ENCODE assay signal across 3 cellular contexts in genomic region chr6:34462010-34462409, GRCh38.
TF ChIP-seq lines count a peak whose summit lies in the region.

No MANE protein-coding gene starts in this region.

TF ChIP-seq in SK-N-SH, 30 proteins besides CTCF, POLR2A, EP300 and RAD21:
- TF ChIP-seq PBX3 (IDR thresholded peaks at IDR 0.05) (no peak), SMC3 (IDR thresholded peaks at IDR 0.05; ENCODE audit: low read depth, low read length) (no peak), TEAD4 (IDR thresholded peaks at IDR 0.05; ENCODE audit: borderline replicate concordance, insufficient read depth) (no peak), GABPA (IDR thresholded peaks at IDR 0.05; ENCODE audit: low read depth) (no peak), CHD2 (IDR thresholded peaks at IDR 0.05; ENCODE audit: low read length, partially characterized antibody) (no peak), MEF2A (IDR thresholded peaks at IDR 0.05; ENCODE audit: borderline replicate concordance, low read depth) (no peak), YY1 (IDR thresholded peaks at IDR 0.05; ENCODE audit: low read depth) (no peak), TAF1 (IDR thresholded peaks at IDR 0.05; ENCODE audit: borderline replicate concordance, low read depth, low read length) (no peak)

TF ChIP-seq in SK-N-SH treated with all-trans-retinoic acid at 6 μM for 48 hours, 23 proteins besides CTCF, POLR2A, EP300 and RAD21 (continued from another document):
- no peak for TF ChIP-seq RARB (CRISPR knock-in tag; IDR thresholded peaks at IDR 0.05)
- no peak for TF ChIP-seq ZNF8 (CRISPR knock-in tag; IDR thresholded peaks at IDR 0.05)
- TF ChIP-seq ZFP30 (CRISPR knock-in tag; IDR thresholded peaks at IDR 0.05): no peak
- no peak for TF ChIP-seq TOX (CRISPR knock-in tag; IDR thresholded peaks at IDR 0.05; ENCODE audit: borderline replicate concordance)

TF ChIP-seq in GM23338, 12 proteins besides CTCF, POLR2A, EP300 and RAD21 (continued from another document):
- no peak for TF ChIP-seq EZH2 (IDR thresholded peaks at IDR 0.05; ENCODE audit: low read depth, unreplicated experiment)
- TF ChIP-seq, protein P1, sequence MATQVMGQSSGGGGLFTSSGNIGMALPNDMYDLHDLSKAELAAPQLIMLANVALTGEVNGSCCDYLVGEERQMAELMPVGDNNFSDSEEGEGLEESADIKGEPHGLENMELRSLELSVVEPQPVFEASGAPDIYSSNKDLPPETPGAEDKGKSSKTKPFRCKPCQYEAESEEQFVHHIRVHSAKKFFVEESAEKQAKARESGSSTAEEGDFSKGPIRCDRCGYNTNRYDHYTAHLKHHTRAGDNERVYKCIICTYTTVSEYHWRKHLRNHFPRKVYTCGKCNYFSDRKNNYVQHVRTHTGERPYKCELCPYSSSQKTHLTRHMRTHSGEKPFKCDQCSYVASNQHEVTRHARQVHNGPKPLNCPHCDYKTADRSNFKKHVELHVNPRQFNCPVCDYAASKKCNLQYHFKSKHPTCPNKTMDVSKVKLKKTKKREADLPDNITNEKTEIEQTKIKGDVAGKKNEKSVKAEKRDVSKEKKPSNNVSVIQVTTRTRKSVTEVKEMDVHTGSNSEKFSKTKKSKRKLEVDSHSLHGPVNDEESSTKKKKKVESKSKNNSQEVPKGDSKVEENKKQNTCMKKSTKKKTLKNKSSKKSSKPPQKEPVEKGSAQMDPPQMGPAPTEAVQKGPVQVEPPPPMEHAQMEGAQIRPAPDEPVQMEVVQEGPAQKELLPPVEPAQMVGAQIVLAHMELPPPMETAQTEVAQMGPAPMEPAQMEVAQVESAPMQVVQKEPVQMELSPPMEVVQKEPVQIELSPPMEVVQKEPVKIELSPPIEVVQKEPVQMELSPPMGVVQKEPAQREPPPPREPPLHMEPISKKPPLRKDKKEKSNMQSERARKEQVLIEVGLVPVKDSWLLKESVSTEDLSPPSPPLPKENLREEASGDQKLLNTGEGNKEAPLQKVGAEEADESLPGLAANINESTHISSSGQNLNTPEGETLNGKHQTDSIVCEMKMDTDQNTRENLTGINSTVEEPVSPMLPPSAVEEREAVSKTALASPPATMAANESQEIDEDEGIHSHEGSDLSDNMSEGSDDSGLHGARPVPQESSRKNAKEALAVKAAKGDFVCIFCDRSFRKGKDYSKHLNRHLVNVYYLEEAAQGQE (IDR thresholded peaks at IDR 0.05; ENCODE audit: unreplicated experiment): no peak
- no peak for TF ChIP-seq EZH2phosphoT487 (IDR thresholded peaks at IDR 0.05; ENCODE audit: unreplicated experiment)
- no peak for TF ChIP-seq JUNB (IDR thresholded peaks at IDR 0.05; ENCODE audit: unreplicated experiment)
- TF ChIP-seq ETS1 (IDR thresholded peaks at IDR 0.05): no peak
- TF ChIP-seq POLR2AphosphoS5 (IDR thresholded peaks at IDR 0.05; ENCODE audit: low read depth): no peak
- no peak for TF ChIP-seq ZNF114 (CRISPR knock-in tag; IDR thresholded peaks at IDR 0.05)
- no peak for TF ChIP-seq CREB1 (CRISPR knock-in tag; IDR thresholded peaks at IDR 0.05; ENCODE audit: low read depth)
- TF ChIP-seq STAT1 (IDR thresholded peaks at IDR 0.05; ENCODE audit: unreplicated experiment): no peak
- TF ChIP-seq, protein P2, sequence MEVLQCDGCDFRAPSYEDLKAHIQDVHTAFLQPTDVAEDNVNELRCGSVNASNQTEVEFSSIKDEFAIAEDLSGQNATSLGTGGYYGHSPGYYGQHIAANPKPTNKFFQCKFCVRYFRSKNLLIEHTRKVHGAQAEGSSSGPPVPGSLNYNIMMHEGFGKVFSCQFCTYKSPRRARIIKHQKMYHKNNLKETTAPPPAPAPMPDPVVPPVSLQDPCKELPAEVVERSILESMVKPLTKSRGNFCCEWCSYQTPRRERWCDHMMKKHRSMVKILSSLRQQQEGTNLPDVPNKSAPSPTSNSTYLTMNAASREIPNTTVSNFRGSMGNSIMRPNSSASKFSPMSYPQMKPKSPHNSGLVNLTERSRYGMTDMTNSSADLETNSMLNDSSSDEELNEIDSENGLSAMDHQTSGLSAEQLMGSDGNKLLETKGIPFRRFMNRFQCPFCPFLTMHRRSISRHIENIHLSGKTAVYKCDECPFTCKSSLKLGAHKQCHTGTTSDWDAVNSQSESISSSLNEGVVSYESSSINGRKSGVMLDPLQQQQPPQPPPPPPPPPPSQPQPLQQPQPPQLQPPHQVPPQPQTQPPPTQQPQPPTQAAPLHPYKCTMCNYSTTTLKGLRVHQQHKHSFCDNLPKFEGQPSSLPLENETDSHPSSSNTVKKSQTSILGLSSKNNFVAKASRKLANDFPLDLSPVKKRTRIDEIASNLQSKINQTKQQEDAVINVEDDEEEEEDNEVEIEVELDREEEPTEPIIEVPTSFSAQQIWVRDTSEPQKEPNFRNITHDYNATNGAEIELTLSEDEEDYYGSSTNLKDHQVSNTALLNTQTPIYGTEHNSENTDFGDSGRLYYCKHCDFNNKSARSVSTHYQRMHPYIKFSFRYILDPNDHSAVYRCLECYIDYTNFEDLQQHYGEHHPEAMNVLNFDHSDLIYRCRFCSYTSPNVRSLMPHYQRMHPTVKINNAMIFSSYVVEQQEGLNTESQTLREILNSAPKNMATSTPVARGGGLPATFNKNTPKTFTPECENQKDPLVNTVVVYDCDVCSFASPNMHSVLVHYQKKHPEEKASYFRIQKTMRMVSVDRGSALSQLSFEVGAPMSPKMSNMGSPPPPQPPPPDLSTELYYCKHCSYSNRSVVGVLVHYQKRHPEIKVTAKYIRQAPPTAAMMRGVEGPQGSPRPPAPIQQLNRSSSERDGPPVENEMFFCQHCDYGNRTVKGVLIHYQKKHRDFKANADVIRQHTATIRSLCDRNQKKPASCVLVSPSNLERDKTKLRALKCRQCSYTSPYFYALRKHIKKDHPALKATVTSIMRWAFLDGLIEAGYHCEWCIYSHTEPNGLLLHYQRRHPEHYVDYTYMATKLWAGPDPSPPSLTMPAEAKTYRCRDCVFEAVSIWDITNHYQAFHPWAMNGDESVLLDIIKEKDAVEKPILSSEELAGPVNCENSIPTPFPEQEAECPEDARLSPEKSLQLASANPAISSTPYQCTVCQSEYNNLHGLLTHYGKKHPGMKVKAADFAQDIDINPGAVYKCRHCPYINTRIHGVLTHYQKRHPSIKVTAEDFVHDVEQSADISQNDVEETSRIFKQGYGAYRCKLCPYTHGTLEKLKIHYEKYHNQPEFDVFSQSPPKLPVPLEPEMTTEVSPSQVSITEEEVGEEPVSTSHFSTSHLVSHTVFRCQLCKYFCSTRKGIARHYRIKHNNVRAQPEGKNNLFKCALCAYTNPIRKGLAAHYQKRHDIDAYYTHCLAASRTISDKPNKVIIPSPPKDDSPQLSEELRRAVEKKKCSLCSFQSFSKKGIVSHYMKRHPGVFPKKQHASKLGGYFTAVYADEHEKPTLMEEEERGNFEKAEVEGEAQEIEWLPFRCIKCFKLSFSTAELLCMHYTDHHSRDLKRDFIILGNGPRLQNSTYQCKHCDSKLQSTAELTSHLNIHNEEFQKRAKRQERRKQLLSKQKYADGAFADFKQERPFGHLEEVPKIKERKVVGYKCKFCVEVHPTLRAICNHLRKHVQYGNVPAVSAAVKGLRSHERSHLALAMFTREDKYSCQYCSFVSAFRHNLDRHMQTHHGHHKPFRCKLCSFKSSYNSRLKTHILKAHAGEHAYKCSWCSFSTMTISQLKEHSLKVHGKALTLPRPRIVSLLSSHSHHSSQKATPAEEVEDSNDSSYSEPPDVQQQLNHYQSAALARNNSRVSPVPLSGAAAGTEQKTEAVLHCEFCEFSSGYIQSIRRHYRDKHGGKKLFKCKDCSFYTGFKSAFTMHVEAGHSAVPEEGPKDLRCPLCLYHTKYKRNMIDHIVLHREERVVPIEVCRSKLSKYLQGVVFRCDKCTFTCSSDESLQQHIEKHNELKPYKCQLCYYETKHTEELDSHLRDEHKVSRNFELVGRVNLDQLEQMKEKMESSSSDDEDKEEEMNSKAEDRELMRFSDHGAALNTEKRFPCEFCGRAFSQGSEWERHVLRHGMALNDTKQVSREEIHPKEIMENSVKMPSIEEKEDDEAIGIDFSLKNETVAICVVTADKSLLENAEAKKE (CRISPR knock-in tag; IDR thresholded peaks at IDR 0.05): no peak
